22 cellular contexts compared by ENCODE assay signal in the genomic region with DNA sequence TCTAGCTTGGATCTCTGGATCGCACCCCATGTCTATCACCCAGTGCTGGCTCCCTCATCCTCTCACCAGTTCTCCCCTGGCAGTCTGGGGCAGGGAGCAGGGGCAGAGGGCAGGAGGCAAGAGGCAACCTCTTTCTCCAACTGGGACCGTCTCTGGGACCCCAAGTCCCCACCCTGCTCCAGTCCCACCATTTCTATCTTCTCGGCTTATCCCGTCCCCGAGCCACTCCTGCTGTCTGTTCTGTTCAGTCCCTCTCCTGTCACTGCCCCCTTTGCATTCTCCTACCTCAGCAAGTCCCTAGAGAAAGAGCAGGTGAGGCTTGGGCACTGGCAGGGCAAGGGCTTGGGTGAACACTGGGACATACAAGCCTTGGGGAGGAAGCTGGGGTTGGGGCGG. TPM values are rescaled to one million over a fixed set of nuclear protein-coding genes. Genes with fewer than 3 reads are reported as not detected.
A peak's percentile ranks its signal among the peaks of the same experiment; 100 is the strongest.
DNase-seq lines count a peak whose midpoint lies in the region; ATAC-seq and TF ChIP-seq lines count a peak whose summit lies in the region.
"Had no signal": no experiment of that assay in that cellular context is flagged by ENCODE, and none has a peak within 500 bp of the region (broad histone marks: within the 10 kb centered on the region; RNA-seq: fewer than 3 reads in every experiment).

No MANE protein-coding gene starts in this region.

- H3K27ac ChIP-seq in GM23338 (ENCODE audit: low read depth) (no peak overlapping the region), caudate nucleus (ENCODE audit: low read depth, low read length) (peak overlapping the region; percentile 18), muscle layer of colon (ENCODE audit: low read depth, low read length) (peak overlapping the region; percentile 16), suprapubic skin (peak overlapping the region; percentile 92)
- H3K27ac ChIP-seq: VCaP had no signal

- TF ChIP-seq CTCF in GM23338 (conservative IDR thresholded peaks at IDR 0.05; ENCODE audit: low read depth in 2 of 2), result no peak
- TF ChIP-seq CTCF in suprapubic skin (IDR thresholded peaks at IDR 0.05), result no peak

- H3F3A ChIP-seq in GM23338 (replicated peaks; ENCODE audit: low read depth), result no peaks in the 10 kb centered on the region

- H3K36me3 ChIP-seq in GM23338 (ENCODE audit: insufficient read depth) (no peaks in the 10 kb centered on the region), muscle layer of colon (ENCODE audit: insufficient read depth, low read length) (no peaks in the 10 kb centered on the region), suprapubic skin (no peaks in the 10 kb centered on the region)
- H3K36me3 ChIP-seq: MG63, ovary had no signal

- no peak for TF ChIP-seq POLR2A in suprapubic skin (IDR thresholded peaks at IDR 0.05)

- peaks cover 4% of the 10 kb centered on the region; the same call in 2 of the 3 replicates for H3K36me3 Mint-ChIP-seq in GM23338 (ENCODE audit: low read depth)
- H3K36me3 Mint-ChIP-seq: activated naive CD4-positive, alpha-beta T cell treated with anti-CD3 and anti-CD28 coated beads, Interleukin-2, amount 50 U/mL, for 24 hours had no signal

- DNase-seq in GM23338 (ENCODE audit: low spot score) (no peak), caudate nucleus (lab: John Stamatoyannopoulos, UW) (no peak), suprapubic skin (ENCODE audit: low spot score in 2 of 2) (no peak), kidney glomerular epithelial cell (lab: John Stamatoyannopoulos, UW) (no peak), NCI-H146 treated with DMSO at 0.1 percent for 48 hours (lab: John Stamatoyannopoulos, UW; ENCODE audit: unreplicated experiment) (no peak)
- no peak for DNase-seq in activated CD4-positive, alpha-beta T cell treated with anti-CD3 and anti-CD28 coated beads, Interleukin-2, amount 50 U/mL, for 48 hours
- DNase-seq: activated CD4-positive, alpha-beta memory T cell treated with anti-CD3 and anti-CD28 coated beads for 36 hours; activated T-cell treated with anti-CD3 and anti-CD28 coated beads, Interleukin-2, amount 50 U/mL, for 24 hours; body of pancreas; dorsolateral prefrontal cortex; MG63; NCI-H187; spleen had no signal

- H3K27me3 Mint-ChIP-seq in GM23338 (ENCODE audit: insufficient read depth, low read depth, poor library complexity), result peaks cover 21% of the 10 kb centered on the region
- H3K27me3 Mint-ChIP-seq: activated naive CD4-positive, alpha-beta T cell treated with anti-CD3 and anti-CD28 coated beads, Interleukin-2, amount 50 U/mL, for 24 hours had no signal

- H4K20me1 ChIP-seq in GM23338 (replicated peaks; ENCODE audit: insufficient read depth), result no peaks in the 10 kb centered on the region; the same call in none of the 2 replicates

- TF ChIP-seq EP300 in suprapubic skin (IDR thresholded peaks at IDR 0.05), result no peak

- peaks cover 23% of the 10 kb centered on the region for H3K4me1 Mint-ChIP-seq in GM23338

- H3K9ac ChIP-seq in muscle layer of colon (ENCODE audit: low read length), result peak overlapping the region; percentile 25

- H3K9me2 ChIP-seq in GM23338 (ENCODE audit: insufficient read depth), result no peaks in the 10 kb centered on the region

- H2AFZ ChIP-seq in GM23338, result no peak overlapping the region
- H2AFZ ChIP-seq: hepatocyte had no signal

- ATAC-seq in GM23338, result no peak
- ATAC-seq: body of pancreas, GM12878 had no signal

- 0 out of 2 replicates have a peak overlapping the region, but pooled peaks have one; percentile 68 for H3K4me2 ChIP-seq in GM23338

- H3K27me3 ChIP-seq in GM23338 (ENCODE audit: insufficient read depth), result peaks cover 8% of the 10 kb centered on the region; the same call in 1 of the 2 replicates
- no peaks in the 10 kb centered on the region for H3K27me3 ChIP-seq in muscle layer of colon (ENCODE audit: control insufficient read depth in 1 of 2, insufficient read depth in 2 of 2, low read length in 2 of 2)
- H3K27me3 ChIP-seq in suprapubic skin, result no peaks in the 10 kb centered on the region
- H3K27me3 ChIP-seq: body of pancreas, hepatocyte, MG63, ovary had no signal

- no peak overlapping the region; the same call in 1 of the 2 replicates for H3K27ac Mint-ChIP-seq in GM23338
- H3K27ac Mint-ChIP-seq: activated CD4-positive, alpha-beta memory T cell treated with anti-CD3 and anti-CD28 coated beads for 36 hours; activated T-cell treated with anti-CD3 and anti-CD28 coated beads, Interleukin-2, amount 50 U/mL, for 24 hours had no signal

- WGBS in suprapubic skin, result 48% methylated on average over 6 of the region's 6 CpGs

- H3K4me3 ChIP-seq in GM23338 (no peak overlapping the region), muscle layer of colon (ENCODE audit: low read depth in 1 of 2, low read length in 2 of 2) (peak overlapping the region in 1 of 2 donors; percentile 35), suprapubic skin (peak overlapping the region; percentile 45)
- H3K4me3 ChIP-seq: body of pancreas, GM12878, hepatocyte, MG63, mucosa of descending colon had no signal

- no peaks in the 10 kb centered on the region for H3K79me2 ChIP-seq in GM23338 (replicated peaks; ENCODE audit: insufficient read depth)
- H3K79me2 ChIP-seq: hepatocyte had no signal

- no peaks in the 10 kb centered on the region for H3K9me3 ChIP-seq in muscle layer of colon (ENCODE audit: low read length)
- H3K9me3 ChIP-seq in suprapubic skin, result no peaks in the 10 kb centered on the region
- H3K9me3 ChIP-seq: body of pancreas, MG63, mucosa of descending colon, ovary, spleen had no signal

- H3K4me1 ChIP-seq in GM23338 (ENCODE audit: insufficient read depth) (peaks cover 13% of the 10 kb centered on the region; the same call in 1 of the 2 replicates), muscle layer of colon (ENCODE audit: insufficient read depth, low read length) (peaks cover 67% of the 10 kb centered on the region), suprapubic skin (peaks cover 77% of the 10 kb centered on the region)

- H3K9me3 Mint-ChIP-seq in GM23338, result no peaks in the 10 kb centered on the region; the same call in 2 of the 3 replicates
- H3K9me3 Mint-ChIP-seq: activated CD4-positive, alpha-beta memory T cell treated with anti-CD3 and anti-CD28 coated beads for 36 hours; activated naive CD4-positive, alpha-beta T cell treated with anti-CD3 and anti-CD28 coated beads, Interleukin-2, amount 50 U/mL, for 24 hours; activated T-cell treated with anti-CD3 and anti-CD28 coated beads, Interleukin-2, amount 50 U/mL, for 24 hours had no signal

- no peak overlapping the region for H3K4me3 Mint-ChIP-seq in GM23338
- H3K4me3 Mint-ChIP-seq: activated CD4-positive, alpha-beta memory T cell treated with anti-CD3 and anti-CD28 coated beads for 36 hours; activated T-cell treated with anti-CD3 and anti-CD28 coated beads, Interleukin-2, amount 50 U/mL, for 24 hours had no signal

TF ChIP-seq in GM23338, 12 proteins besides CTCF, POLR2A, EP300 and RAD21:
- TF ChIP-seq EZH2phosphoT487 (IDR thresholded peaks at IDR 0.05; ENCODE audit: unreplicated experiment) (no peak), ZNF331 (CRISPR knock-in tag; IDR thresholded peaks at IDR 0.05; ENCODE audit: low read depth) (no peak), ZNF114 (CRISPR knock-in tag; IDR thresholded peaks at IDR 0.05) (no peak), POLR2AphosphoS5 (IDR thresholded peaks at IDR 0.05; ENCODE audit: low read depth) (no peak), NANOG (IDR thresholded peaks at IDR 0.05; ENCODE audit: borderline replicate concordance) (no peak)
- TF ChIP-seq, protein P1, sequence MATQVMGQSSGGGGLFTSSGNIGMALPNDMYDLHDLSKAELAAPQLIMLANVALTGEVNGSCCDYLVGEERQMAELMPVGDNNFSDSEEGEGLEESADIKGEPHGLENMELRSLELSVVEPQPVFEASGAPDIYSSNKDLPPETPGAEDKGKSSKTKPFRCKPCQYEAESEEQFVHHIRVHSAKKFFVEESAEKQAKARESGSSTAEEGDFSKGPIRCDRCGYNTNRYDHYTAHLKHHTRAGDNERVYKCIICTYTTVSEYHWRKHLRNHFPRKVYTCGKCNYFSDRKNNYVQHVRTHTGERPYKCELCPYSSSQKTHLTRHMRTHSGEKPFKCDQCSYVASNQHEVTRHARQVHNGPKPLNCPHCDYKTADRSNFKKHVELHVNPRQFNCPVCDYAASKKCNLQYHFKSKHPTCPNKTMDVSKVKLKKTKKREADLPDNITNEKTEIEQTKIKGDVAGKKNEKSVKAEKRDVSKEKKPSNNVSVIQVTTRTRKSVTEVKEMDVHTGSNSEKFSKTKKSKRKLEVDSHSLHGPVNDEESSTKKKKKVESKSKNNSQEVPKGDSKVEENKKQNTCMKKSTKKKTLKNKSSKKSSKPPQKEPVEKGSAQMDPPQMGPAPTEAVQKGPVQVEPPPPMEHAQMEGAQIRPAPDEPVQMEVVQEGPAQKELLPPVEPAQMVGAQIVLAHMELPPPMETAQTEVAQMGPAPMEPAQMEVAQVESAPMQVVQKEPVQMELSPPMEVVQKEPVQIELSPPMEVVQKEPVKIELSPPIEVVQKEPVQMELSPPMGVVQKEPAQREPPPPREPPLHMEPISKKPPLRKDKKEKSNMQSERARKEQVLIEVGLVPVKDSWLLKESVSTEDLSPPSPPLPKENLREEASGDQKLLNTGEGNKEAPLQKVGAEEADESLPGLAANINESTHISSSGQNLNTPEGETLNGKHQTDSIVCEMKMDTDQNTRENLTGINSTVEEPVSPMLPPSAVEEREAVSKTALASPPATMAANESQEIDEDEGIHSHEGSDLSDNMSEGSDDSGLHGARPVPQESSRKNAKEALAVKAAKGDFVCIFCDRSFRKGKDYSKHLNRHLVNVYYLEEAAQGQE (IDR thresholded peaks at IDR 0.05; ENCODE audit: unreplicated experiment), result no peak

RNA-seq across cellular contexts. Expression of a gene that starts 0.6 kb away (rescaled TPM):
- 3.4 and 6.0 TPM in 2 replicates for total RNA-seq in GM23338 (2014; rRNA removed; shearing (Covaris generic))
- polyA plus RNA-seq in GM23338 (2016; fragmentation: Nextera tagmentation; extraction: Ambion mirVana), result 1.1 and 2.0 TPM in 2 replicates
- 10 to 100 TPM; 25.7 to 52.5 (median 40.2) TPM for total RNA-seq in suprapubic skin
- total RNA-seq: G401 had no signal

RNA-seq across cellular contexts. Expression of a gene that starts 18.3 kb away (rescaled TPM):
- 21.7 and 24.9 TPM in 2 replicates for total RNA-seq in GM23338 (2014; rRNA removed; shearing (Covaris generic))
- 25.9 and 26.1 TPM in 2 replicates for polyA plus RNA-seq in GM23338 (2016; fragmentation: Nextera tagmentation; extraction: Ambion mirVana)
- 100 to 1,000 TPM in 1 of 4 donors, 10 to 100 TPM in 3; 55.8 to 161 (median 74.0) TPM for total RNA-seq in suprapubic skin

RNA-seq across cellular contexts. Expression of a gene that starts 20.3 kb away (rescaled TPM):
- 6.4 and 7.5 TPM in 2 replicates for total RNA-seq in GM23338 (2014; rRNA removed; shearing (Covaris generic))
- 7.6 and 9.6 TPM in 2 replicates for polyA plus RNA-seq in GM23338 (2016; fragmentation: Nextera tagmentation; extraction: Ambion mirVana)
- 10 to 100 TPM in 1 of 4 donors, 1 to 10 TPM in 3; 3.5 to 10.6 (median 5.6) TPM for total RNA-seq in suprapubic skin

RNA-seq across cellular contexts. Expression of a gene that starts 42.0 kb away (rescaled TPM):
- total RNA-seq in GM23338 (2014; rRNA removed; shearing (Covaris generic)), result 1.2 TPM in 1 of 2 replicates, not detected in the other
- 1.7 and 2.7 TPM in 2 replicates for polyA plus RNA-seq in GM23338 (2016; fragmentation: Nextera tagmentation; extraction: Ambion mirVana)
- total RNA-seq in suprapubic skin, result 1 to 10 TPM in 1 of 4 donors, under 1 TPM in 3; 0.42 to 2.1 (median 0.45) TPM
- total RNA-seq: body of pancreas, kidney epithelial cell had no signal

RNA-seq across cellular contexts. Expression of a gene that starts 44.2 kb away (rescaled TPM):
- total RNA-seq in GM23338 (2014; rRNA removed; shearing (Covaris generic)), result 12.5 and 20.6 TPM in 2 replicates
- 8.9 and 10.1 TPM in 2 replicates for polyA plus RNA-seq in GM23338 (2016; fragmentation: Nextera tagmentation; extraction: Ambion mirVana)
- total RNA-seq in suprapubic skin, result 100 to 1,000 TPM in 1 of 4 donors, 10 to 100 TPM in 3; 42.8 to 183 (median 72.2) TPM
